8 cellular contexts compared by ENCODE assay signal in the genomic region with DNA sequence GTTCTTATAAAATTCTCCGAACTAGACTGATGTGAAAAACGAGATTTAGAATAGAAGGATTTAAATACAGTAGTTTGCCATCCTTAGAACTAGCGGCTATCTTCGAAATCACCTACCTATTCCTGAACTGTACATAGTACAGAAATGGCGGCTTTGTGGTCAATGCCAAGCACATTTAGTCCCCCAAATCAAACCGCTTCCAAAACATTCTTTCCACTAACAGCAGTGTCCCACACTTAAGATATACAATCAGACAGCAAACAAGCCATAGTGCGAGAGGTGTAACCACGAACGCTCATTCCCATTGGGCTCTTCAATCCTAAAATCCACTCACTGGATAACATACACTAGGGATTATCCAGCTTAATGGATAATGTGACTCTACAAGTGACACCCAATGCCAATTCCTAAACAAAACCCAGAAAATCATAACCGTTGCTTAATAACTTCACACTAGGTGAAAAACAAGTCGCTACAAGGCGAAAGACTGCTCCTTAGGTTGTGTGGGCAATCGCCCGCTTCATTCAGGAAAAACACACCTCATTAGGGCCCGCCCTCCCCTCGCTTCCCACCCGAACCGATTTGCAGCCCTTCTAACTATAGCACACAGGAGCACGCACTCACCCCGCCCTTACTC. TPM values are rescaled to one million over a fixed set of nuclear protein-coding genes. Genes with fewer than 3 reads are reported as not detected.
A peak's percentile ranks its signal among the peaks of the same experiment; 100 is the strongest.
DNase-seq lines count a peak whose midpoint lies in the region; ATAC-seq, FAIRE-seq and TF ChIP-seq lines count a peak whose summit lies in the region.

No MANE protein-coding gene starts in this region.

- H3K4me1 ChIP-seq in heart right ventricle = peaks cover 0 to 44% (median 35%) of the 10 kb centered on the region in 9 donors

- intact Hi-C loops in activated T-helper 1 cell treated with anti-CD3 and anti-CD28 coated beads, Interleukin-12 subunit alpha, Interleukin-12 subunit beta, Interleukin-2, Interleukin-4 antibody, amounts not matched to agents 30 ng/mL and 10 ng/mL and 1 ng/mL, durations not matched to agents 14 hours and 24 hours and 36 hours (cut with micrococcal nuclease) = loop anchor here (1.0 to 10.0 kb wide), 11 partner anchors 8 to 1169 kb away; a partner anchor contains a TSS
- intact Hi-C loops in heart right ventricle (cut with DNase I) = loop anchor here in 8 of 10 donors (1.0 to 10.0 kb wide), 12 partner anchors 61 to 659 kb away; a partner anchor contains a TSS

- H3K4me3 ChIP-seq in heart right ventricle = peak overlapping the region; percentile 39 to 81 (median 72)
- H3K4me3 ChIP-seq in skeletal muscle cell (ENCODE audit: low read depth, low read length) = peak overlapping the region; percentile 91

- no peak for ATAC-seq in heart right ventricle
- ATAC-seq in HG03025 (IDR thresholded peaks at IDR 0.05; ENCODE audit: low FRiP score, unreplicated experiment) = no peak

- peak; percentile 16 for FAIRE-seq in D721Med (lab: Jason Lieb, UNC)

- 0% methylated on average over 20 of the region's 20 CpGs for WGBS in heart right ventricle, 2 donors

- H3K36me3 Mint-ChIP-seq in activated T-helper 1 cell treated with anti-CD3 and anti-CD28 coated beads, Interleukin-12 subunit alpha, Interleukin-12 subunit beta, Interleukin-2, Interleukin-4 antibody, amounts not matched to agents 30 ng/mL and 10 ng/mL and 1 ng/mL, durations not matched to agents 14 hours and 24 hours and 36 hours (ENCODE audit: low read depth) = peaks cover 13% of the 10 kb centered on the region

- DNase-seq in D721Med (ENCODE audit: insufficient read length, low spot score) (no peak), LHCN-M2 (ENCODE audit: low read depth) (peak; percentile 29), heart right ventricle (peak; percentile 79 to 88), skeletal muscle cell (ENCODE audit: low read depth) (no peak), iPS-NIHi7 (ENCODE audit: extremely low spot score) (no peak), mucosa of gallbladder (ENCODE audit: low spot score) (no peak)
- no peak for DNase-seq in activated T-helper 1 cell treated with anti-CD3 and anti-CD28 coated beads, Interleukin-12 subunit alpha, Interleukin-12 subunit beta, Interleukin-2, Interleukin-4 antibody, amounts not matched to agents 30 ng/mL and 10 ng/mL and 1 ng/mL, durations not matched to agents 14 hours and 24 hours and 36 hours (ENCODE audit: low spot score)

- peak overlapping the region; percentile 94 for H3K4me3 Mint-ChIP-seq in activated T-helper 1 cell treated with anti-CD3 and anti-CD28 coated beads, Interleukin-12 subunit alpha, Interleukin-12 subunit beta, Interleukin-2, Interleukin-4 antibody, amounts not matched to agents 30 ng/mL and 10 ng/mL and 1 ng/mL, durations not matched to agents 14 hours and 24 hours and 36 hours

- H3K9me3 Mint-ChIP-seq in activated T-helper 1 cell treated with anti-CD3 and anti-CD28 coated beads, Interleukin-12 subunit alpha, Interleukin-12 subunit beta, Interleukin-2, Interleukin-4 antibody, amounts not matched to agents 30 ng/mL and 10 ng/mL and 1 ng/mL, durations not matched to agents 14 hours and 24 hours and 36 hours = no peaks in the 10 kb centered on the region

- peak overlapping the region; percentile 85 to 99 (median 94) for H3K27ac ChIP-seq in heart right ventricle

- H3K4me1 Mint-ChIP-seq in activated T-helper 1 cell treated with anti-CD3 and anti-CD28 coated beads, Interleukin-12 subunit alpha, Interleukin-12 subunit beta, Interleukin-2, Interleukin-4 antibody, amounts not matched to agents 30 ng/mL and 10 ng/mL and 1 ng/mL, durations not matched to agents 14 hours and 24 hours and 36 hours (ENCODE audit: low read depth) = peaks cover 35% of the 10 kb centered on the region

- peak overlapping the region; percentile 96 for H3K27ac Mint-ChIP-seq in activated T-helper 1 cell treated with anti-CD3 and anti-CD28 coated beads, Interleukin-12 subunit alpha, Interleukin-12 subunit beta, Interleukin-2, Interleukin-4 antibody, amounts not matched to agents 30 ng/mL and 10 ng/mL and 1 ng/mL, durations not matched to agents 14 hours and 24 hours and 36 hours

- H3K27me3 ChIP-seq in heart right ventricle = no peaks in the 10 kb centered on the region

- H3K27me3 Mint-ChIP-seq in activated T-helper 1 cell treated with anti-CD3 and anti-CD28 coated beads, Interleukin-12 subunit alpha, Interleukin-12 subunit beta, Interleukin-2, Interleukin-4 antibody, amounts not matched to agents 30 ng/mL and 10 ng/mL and 1 ng/mL, durations not matched to agents 14 hours and 24 hours and 36 hours (ENCODE audit: insufficient read depth) = no peaks in the 10 kb centered on the region

- no peaks in the 10 kb centered on the region for H3K9me3 ChIP-seq in heart right ventricle

- TF ChIP-seq CTCF in D721Med (IDR thresholded peaks at IDR 0.05; ENCODE audit: insufficient read depth, missing control alignments) (no peak), heart right ventricle (IDR thresholded peaks at IDR 0.05) (no peak)

- H3K36me3 ChIP-seq in heart right ventricle = peaks cover 0 to 22% (median 0%) of the 10 kb centered on the region in 9 donors

RNA-seq across cellular contexts. Expression of a gene that starts 2.0 kb away (rescaled TPM):
- total RNA-seq in LHCN-M2 (2014; rRNA removed) = 187 and 191 TPM in 2 replicates
- 44.8 TPM for polyA plus RNA-seq in LHCN-M2 (2012)
- 213 and 215 TPM in 2 replicates for total RNA-seq in activated T-helper 1 cell treated with anti-CD3 and anti-CD28 coated beads, Interleukin-12 subunit alpha, Interleukin-12 subunit beta, Interleukin-2, Interleukin-4 antibody, amounts not matched to agents 30 ng/mL and 10 ng/mL and 1 ng/mL, durations not matched to agents 14 hours and 24 hours and 36 hours
- total RNA-seq in heart right ventricle = 10 to 100 TPM; 50.0 to 77.3 (median 67.9) TPM
- 10 to 100 TPM; 49.2 to 66.2 TPM for polyA plus RNA-seq in heart right ventricle
- 134 TPM for total RNA-seq in mucosa of gallbladder

Comparison
In these comparisons a context has a peak if more than half of its experiments do, and no peak if none do; other contexts are left out.
1. DNase-seq: peak in LHCN-M2 (single experiment) and heart right ventricle (2 of 2); none in D721Med (single experiment), activated T-helper 1 cell treated with anti-CD3 and anti-CD28 coated beads, Interleukin-12 subunit alpha, Interleukin-12 subunit beta, Interleukin-2, Interleukin-4 antibody, amounts not matched to agents 30 ng/mL and 10 ng/mL and 1 ng/mL, durations not matched to agents 14 hours and 24 hours and 36 hours (single experiment), skeletal muscle cell (single experiment), iPS-NIHi7 (single experiment) and mucosa of gallbladder (single experiment).